ENCODE assay signal across 12 cellular contexts in genomic region chr1:22639286-22639685, GRCh38. TPM values are rescaled to one million over a fixed set of nuclear protein-coding genes. Genes with fewer than 3 reads are reported as not detected.
DNase-seq lines count a peak whose midpoint lies in the region; ATAC-seq and TF ChIP-seq lines count a peak whose summit lies in the region.
"Had no signal": no experiment of that assay in that cellular context is flagged by ENCODE, and none has a peak within 500 bp of the region (broad histone marks: within the 10 kb centered on the region; RNA-seq: fewer than 3 reads in every experiment).

No MANE protein-coding gene starts in this region.

- TF ChIP-seq CTCF in DOHH2 (IDR thresholded peaks at IDR 0.05; ENCODE audit: low read depth, low read length, poor library complexity, severe bottlenecking) (peak; percentile 42), Loucy (conservative IDR thresholded peaks at IDR 0.05; ENCODE audit: low read length) (0 out of 2 replicates have a peak, but pooled peaks have one; percentile 24), endodermal cell (conservative IDR thresholded peaks at IDR 0.05) (peak; percentile 55), heart right ventricle (IDR thresholded peaks at IDR 0.05) (no peak)

- no peaks in the 10 kb centered on the region for H3K27me3 ChIP-seq in DOHH2 (ENCODE audit: control insufficient read depth, low read length)
- H3K27me3 ChIP-seq in Loucy (ENCODE audit: insufficient read depth, low read length, poor library complexity, severe bottlenecking): no peaks in the 10 kb centered on the region
- no peaks in the 10 kb centered on the region for H3K27me3 ChIP-seq in endodermal cell (ENCODE audit: control insufficient read depth, insufficient read depth, low read length, poor library complexity, severe bottlenecking)
- H3K27me3 ChIP-seq in neuronal stem cell (ENCODE audit: control insufficient read depth in 3 of 3, insufficient read depth in 3 of 3, low read depth in 1 of 3, low read length in 3 of 3): peaks cover 0 to 22% (median 0%) of the 10 kb centered on the region in 3 experiments
- H3K27me3 ChIP-seq in heart right ventricle: peaks cover 0 to 41% (median 21%) of the 10 kb centered on the region in 7 donors

- no peak overlapping the region for H4K8ac ChIP-seq in neuronal stem cell (ENCODE audit: low read depth, low read length)

- H3K23ac ChIP-seq in neuronal stem cell (ENCODE audit: low read depth, low read length, poor library complexity): peak overlapping the region; percentile 87

- H3K4me1 ChIP-seq in DOHH2 (ENCODE audit: control insufficient read depth, low read length) (no peaks in the 10 kb centered on the region), Loucy (ENCODE audit: insufficient read depth, low read length, poor library complexity, severe bottlenecking) (no peaks in the 10 kb centered on the region), endodermal cell (ENCODE audit: control insufficient read depth, insufficient read depth, low read length) (no peaks in the 10 kb centered on the region), neuronal stem cell (ENCODE audit: control insufficient read depth in 2 of 2, insufficient read depth in 1 of 2, low read depth in 1 of 2, low read length in 2 of 2) (no peaks in the 10 kb centered on the region), heart right ventricle (peaks cover 0 to 17% (median 3%) of the 10 kb centered on the region in 9 donors)
- H3K4me1 ChIP-seq: SJSA1 had no signal

- H2AFZ ChIP-seq in Loucy (ENCODE audit: low read length) (no peak overlapping the region; the same call in 1 of the 2 replicates), neuronal stem cell (ENCODE audit: low read length) (no peak overlapping the region)

- H3F3A ChIP-seq in DOHH2 (ENCODE audit: control insufficient read depth, insufficient read depth) (no peaks in the 10 kb centered on the region), Loucy (ENCODE audit: low read depth) (no peaks in the 10 kb centered on the region)

- H2BK5ac ChIP-seq in neuronal stem cell (ENCODE audit: low read length): no peak overlapping the region

- H2BK12ac ChIP-seq in neuronal stem cell (ENCODE audit: low read length): no peak overlapping the region

- H3K36me3 ChIP-seq in DOHH2 (ENCODE audit: control insufficient read depth, low read length) (no peaks in the 10 kb centered on the region), Loucy (ENCODE audit: insufficient read depth, low read length) (no peaks in the 10 kb centered on the region), endodermal cell (ENCODE audit: control insufficient read depth, insufficient read depth, low read length) (no peaks in the 10 kb centered on the region), neuronal stem cell (replicated peaks in 1 of 2; ENCODE audit: control insufficient read depth in 2 of 2, insufficient read depth in 2 of 2, low read length in 2 of 2) (no peaks in the 10 kb centered on the region), heart right ventricle (peaks cover 0 to 5% (median 0%) of the 10 kb centered on the region in 9 donors)
- H3K36me3 ChIP-seq: SJSA1 had no signal

- H2BK15ac ChIP-seq in neuronal stem cell (ENCODE audit: low read length): no peak overlapping the region

- DNase-seq in endodermal cell (peak; percentile 89), neuronal stem cell (ENCODE audit: low spot score) (no peak), SIG-M5 (lab: John Stamatoyannopoulos, UW) (no peak), mucosa of gallbladder (ENCODE audit: low spot score) (no peak), heart right ventricle (no peak)
- no peak for DNase-seq in natural killer cell treated with Interleukin-12 subunit alpha and Interleukin-12 subunit beta and Interleukin-15 and Interleukin-18, amount 100 ng/mL, for 72 hours (ENCODE audit: low spot score)
- DNase-seq: NCI-H187 treated with DMSO at 0.1 percent for 48 hours had no signal

- H3K79me1 ChIP-seq in neuronal stem cell (ENCODE audit: low read depth, low read length): no peaks in the 10 kb centered on the region

- peaks cover 5% of the 10 kb centered on the region for H3K9me3 Mint-ChIP-seq in endodermal cell
- no peaks in the 10 kb centered on the region for H3K9me3 Mint-ChIP-seq in natural killer cell treated with Interleukin-12 subunit alpha and Interleukin-12 subunit beta and Interleukin-15 and Interleukin-18, amount 100 ng/mL, for 72 hours

- H3K14ac ChIP-seq in neuronal stem cell (ENCODE audit: low read length): no peak overlapping the region

- no peak overlapping the region for H3K27ac ChIP-seq in DOHH2 (ENCODE audit: low read depth, low read length)
- H3K27ac ChIP-seq in endodermal cell (ENCODE audit: low read depth, low read length): no peak overlapping the region
- no peak overlapping the region for H3K27ac ChIP-seq in neuronal stem cell (replicated peaks; ENCODE audit: low read length)
- H3K27ac ChIP-seq in heart right ventricle: peak overlapping the region in 1 of 10 donors; percentile 81
- H3K27ac ChIP-seq: SJSA1 had no signal

- no peaks in the 10 kb centered on the region for H3K79me2 ChIP-seq in DOHH2 (ENCODE audit: control insufficient read depth, low read length)
- no peaks in the 10 kb centered on the region for H3K79me2 ChIP-seq in Loucy (ENCODE audit: insufficient read depth, low read length)

- intact Hi-C loops in heart right ventricle (cut with DNase I): loop anchor here in 3 of 10 donors (10.0 kb wide), 3 partner anchors 94 to 114 kb away; no protein-coding TSS in a partner anchor

- H4K91ac ChIP-seq in neuronal stem cell (ENCODE audit: low read depth, low read length, poor library complexity): no peak overlapping the region

- H3K27me3 Mint-ChIP-seq in endodermal cell (ENCODE audit: insufficient read depth): no peaks in the 10 kb centered on the region
- peaks cover 7% of the 10 kb centered on the region in 2 donors for H3K27me3 Mint-ChIP-seq in natural killer cell treated with Interleukin-12 subunit alpha and Interleukin-12 subunit beta and Interleukin-15 and Interleukin-18, amount 100 ng/mL, for 72 hours

- H4K20me1 ChIP-seq in DOHH2 (ENCODE audit: control insufficient read depth, insufficient read depth, low read depth, low read length) (no peaks in the 10 kb centered on the region), Loucy (ENCODE audit: insufficient read depth, low read length, poor library complexity, severe bottlenecking) (no peaks in the 10 kb centered on the region)

- H3K36me3 Mint-ChIP-seq in endodermal cell (ENCODE audit: low read depth): no peaks in the 10 kb centered on the region
- no peaks in the 10 kb centered on the region for H3K36me3 Mint-ChIP-seq in natural killer cell treated with Interleukin-12 subunit alpha and Interleukin-12 subunit beta and Interleukin-15 and Interleukin-18, amount 100 ng/mL, for 72 hours

- no peak overlapping the region for H3K4ac ChIP-seq in neuronal stem cell (ENCODE audit: low read length)

- WGBS in endodermal cell (ENCODE audit: insufficient coverage in 1 of 2, insufficient read length in 1 of 2), 2 experiments: 52 to 54% methylated on average over 4 to 8 of the region's 8 CpGs
- WGBS in neuronal stem cell (ENCODE audit: extremely low coverage in 2 of 2, insufficient read length in 2 of 2, insufficient replicate concordance in 1 of 2), 2 donors: no CpG with 5 or more reads among the region's 8 CpGs
- WGBS in heart right ventricle, 2 donors: 32% methylated on average over 8 of the region's 8 CpGs

- no peak overlapping the region for H3K18ac ChIP-seq in neuronal stem cell (ENCODE audit: low read length)

- H3K27ac Mint-ChIP-seq in endodermal cell: peak overlapping the region; percentile 77
- H3K27ac Mint-ChIP-seq in natural killer cell treated with Interleukin-12 subunit alpha and Interleukin-12 subunit beta and Interleukin-15 and Interleukin-18, amount 100 ng/mL, for 72 hours: no peak overlapping the region

- H3K9me2 ChIP-seq in DOHH2 (replicated peaks; ENCODE audit: control insufficient read depth, low read length) (no peaks in the 10 kb centered on the region), Loucy (replicated peaks; ENCODE audit: low read depth, low read length) (no peaks in the 10 kb centered on the region)

- H3K4me3 ChIP-seq in DOHH2 (ENCODE audit: low read length) (no peak overlapping the region), Loucy (ENCODE audit: low read length, poor library complexity, severe bottlenecking) (no peak overlapping the region), endodermal cell (ENCODE audit: low read length) (no peak overlapping the region), neuronal stem cell (ENCODE audit: low read length in 2 of 2) (no peak overlapping the region), heart right ventricle (peak overlapping the region in 2 of 10 donors; percentile 17 to 56)
- H3K4me3 ChIP-seq: SJSA1 had no signal

- H3K9ac ChIP-seq in Loucy (ENCODE audit: low read depth, low read length, poor library complexity, severe bottlenecking) (no peak overlapping the region), endodermal cell (ENCODE audit: extremely low read depth, low read length, poor library complexity, severe bottlenecking) (no peak overlapping the region), neuronal stem cell (ENCODE audit: low read depth, low read length, poor library complexity) (no peak overlapping the region)

- no peak overlapping the region for H2BK120ac ChIP-seq in neuronal stem cell (ENCODE audit: low read depth, low read length)

- H3K4me3 Mint-ChIP-seq in endodermal cell: no peak overlapping the region
- H3K4me3 Mint-ChIP-seq in natural killer cell treated with Interleukin-12 subunit alpha and Interleukin-12 subunit beta and Interleukin-15 and Interleukin-18, amount 100 ng/mL, for 72 hours: no peak overlapping the region

- ATAC-seq in natural killer cell treated with Interleukin-12 subunit alpha and Interleukin-12 subunit beta and Interleukin-15 and Interleukin-18, amount 100 ng/mL, for 72 hours: no peak
- no peak for ATAC-seq in heart right ventricle

- H3K4me2 ChIP-seq in DOHH2 (ENCODE audit: low read length) (no peak overlapping the region), Loucy (ENCODE audit: low read depth, low read length, poor library complexity, severe bottlenecking) (no peak overlapping the region), neuronal stem cell (ENCODE audit: insufficient read depth, low read length, poor library complexity, severe bottlenecking) (no peak overlapping the region)

- H3K9me3 ChIP-seq in DOHH2 (ENCODE audit: control insufficient read depth, insufficient read depth, low read length) (no peaks in the 10 kb centered on the region), Loucy (ENCODE audit: insufficient read depth, low read depth, low read length) (no peaks in the 10 kb centered on the region), endodermal cell (ENCODE audit: control insufficient read depth, low read length) (no peaks in the 10 kb centered on the region), neuronal stem cell (replicated peaks in 1 of 2; ENCODE audit: control insufficient read depth in 2 of 2, insufficient read depth in 1 of 2, low read depth in 1 of 2, low read length in 2 of 2) (no peaks in the 10 kb centered on the region), heart right ventricle (no peaks in the 10 kb centered on the region)
- H3K9me3 ChIP-seq: SJSA1 had no signal

- no peak overlapping the region for H2AK5ac ChIP-seq in neuronal stem cell (ENCODE audit: low read depth, low read length)

- peaks cover 5% of the 10 kb centered on the region for H3K4me1 Mint-ChIP-seq in endodermal cell
- no peaks in the 10 kb centered on the region for H3K4me1 Mint-ChIP-seq in natural killer cell treated with Interleukin-12 subunit alpha and Interleukin-12 subunit beta and Interleukin-15 and Interleukin-18, amount 100 ng/mL, for 72 hours (ENCODE audit: low read depth in 2 of 2)

RNA-seq across cellular contexts. Expression of gene C1QA, which starts 2.9 kb away (rescaled TPM):
- total RNA-seq in endodermal cell (not detected), mucosa of gallbladder (164 TPM), heart right ventricle (100 to 1,000 TPM in 2 of 10 donors, 10 to 100 TPM in 8; 16.4 to 386 (median 28.9) TPM)
- not detected for polyA plus RNA-seq in endodermal cell (2013, experiment 1 of 2)
- polyA plus RNA-seq in endodermal cell (2013, experiment 2 of 2): not detected
- not detected for polyA plus RNA-seq in neuronal stem cell (2013, experiment 1 of 2)
- not detected for polyA plus RNA-seq in neuronal stem cell (2013, experiment 2 of 2)
- not detected for total RNA-seq in natural killer cell treated with Interleukin-12 subunit alpha and Interleukin-12 subunit beta and Interleukin-15 and Interleukin-18, amount 100 ng/mL, for 72 hours
- 10 to 100 TPM; 36.9 to 82.1 TPM for polyA plus RNA-seq in heart right ventricle
- total RNA-seq: bronchial epithelial cell, osteocyte, SJSA1 had no signal

RNA-seq across cellular contexts. Expression of gene C1QC, which starts 4.1 kb away (rescaled TPM):
- total RNA-seq in endodermal cell: not detected
- not detected for polyA plus RNA-seq in endodermal cell (2013, experiment 1 of 2)
- polyA plus RNA-seq in endodermal cell (2013, experiment 2 of 2): not detected
- polyA plus RNA-seq in neuronal stem cell (2013, experiment 1 of 2): not detected
- polyA plus RNA-seq in neuronal stem cell (2013, experiment 2 of 2): not detected
- total RNA-seq in natural killer cell treated with Interleukin-12 subunit alpha and Interleukin-12 subunit beta and Interleukin-15 and Interleukin-18, amount 100 ng/mL, for 72 hours: not detected
- total RNA-seq in mucosa of gallbladder: 217 TPM
- 100 to 1,000 TPM in 2 of 10 donors, 10 to 100 TPM in 8; 15.9 to 389 (median 27.8) TPM for total RNA-seq in heart right ventricle
- 10 to 100 TPM; 18.0 to 73.9 TPM for polyA plus RNA-seq in heart right ventricle
- total RNA-seq: bronchial epithelial cell, osteocyte, SJSA1 had no signal

RNA-seq across cellular contexts. Expression of gene C1QB, which starts 13.8 kb away (rescaled TPM):
- total RNA-seq in endodermal cell (not detected), mucosa of gallbladder (190 TPM), heart right ventricle (100 to 1,000 TPM in 2 of 10 donors, 10 to 100 TPM in 8; 10.0 to 367 (median 21.8) TPM)
- not detected for polyA plus RNA-seq in endodermal cell (2013, experiment 1 of 2)
- not detected for polyA plus RNA-seq in endodermal cell (2013, experiment 2 of 2)
- not detected for polyA plus RNA-seq in neuronal stem cell (2013, experiment 1 of 2)
- not detected for polyA plus RNA-seq in neuronal stem cell (2013, experiment 2 of 2)
- not detected for total RNA-seq in natural killer cell treated with Interleukin-12 subunit alpha and Interleukin-12 subunit beta and Interleukin-15 and Interleukin-18, amount 100 ng/mL, for 72 hours
- 100 to 1,000 TPM in 1 of 2 donors, 10 to 100 TPM in 1; 32.3 to 100 TPM for polyA plus RNA-seq in heart right ventricle
- total RNA-seq: bronchial epithelial cell, osteocyte, SJSA1 had no signal

Comparison
In these comparisons a context has a peak if more than half of its experiments do, and no peak if none do; other contexts are left out.
1. CTCF ChIP-seq: peak in DOHH2 (single experiment), Loucy (single experiment) and endodermal cell (single experiment); none in heart right ventricle (0 of 9).
2. RNA of gene C1QA, which starts 2.9 kb away (total RNA-seq): 164 TPM in mucosa of gallbladder (single experiment) and 16.4 to 386 TPM in heart right ventricle; not detected in endodermal cell and not detected in natural killer cell treated with Interleukin-12 subunit alpha and Interleukin-12 subunit beta and Interleukin-15 and Interleukin-18, amount 100 ng/mL, for 72 hours; every median in the first group is over 10 times any median in the second.
3. RNA of gene C1QC, which starts 4.1 kb away (total RNA-seq): 217 TPM in mucosa of gallbladder (single experiment) and 15.9 to 389 TPM in heart right ventricle; not detected in endodermal cell and not detected in natural killer cell treated with Interleukin-12 subunit alpha and Interleukin-12 subunit beta and Interleukin-15 and Interleukin-18, amount 100 ng/mL, for 72 hours; every median in the first group is over 10 times any median in the second.
4. RNA of gene C1QB, which starts 13.8 kb away (total RNA-seq): 190 TPM in mucosa of gallbladder (single experiment) and 10.0 to 367 TPM in heart right ventricle; not detected in endodermal cell and not detected in natural killer cell treated with Interleukin-12 subunit alpha and Interleukin-12 subunit beta and Interleukin-15 and Interleukin-18, amount 100 ng/mL, for 72 hours; every median in the first group is over 10 times any median in the second.